Comparison of ENCODE assay signal across 20 cellular contexts in genomic region chr2:20179179-20179754, GRCh38. TPM values are rescaled to one million over a fixed set of nuclear protein-coding genes. Genes with fewer than 3 reads are reported as not detected.
A peak's percentile ranks its signal among the peaks of the same experiment; 100 is the strongest.
DNase-seq lines count a peak whose midpoint lies in the region; FAIRE-seq and TF ChIP-seq lines count a peak whose summit lies in the region.
"Had no signal": no experiment of that assay in that cellular context is flagged by ENCODE, and none has a peak within 500 bp of the region (broad histone marks: within the 10 kb centered on the region; RNA-seq: fewer than 3 reads in every experiment).

No MANE protein-coding gene starts in this region.

- H2BK12ac ChIP-seq in neuronal stem cell (ENCODE audit: low read length): peak overlapping the region; percentile 77

- H3K9me3 ChIP-seq in kidney (ENCODE audit: control insufficient read depth in 1 of 2, low read length in 2 of 2) (no peaks in the 10 kb centered on the region), neuronal stem cell (replicated peaks in 1 of 2; ENCODE audit: control insufficient read depth in 2 of 2, insufficient read depth in 1 of 2, low read depth in 1 of 2, low read length in 2 of 2) (no peaks in the 10 kb centered on the region)
- H3K9me3 ChIP-seq: adrenal gland had no signal

- H2BK120ac ChIP-seq in neuronal stem cell (ENCODE audit: low read depth, low read length): no peak overlapping the region

- H3K4me1 ChIP-seq in kidney (ENCODE audit: control insufficient read depth in 1 of 2, insufficient read depth in 1 of 2, low read depth in 1 of 2, low read length in 2 of 2) (peaks cover 19 to 30% of the 10 kb centered on the region in 2 donors), neuronal stem cell (ENCODE audit: control insufficient read depth in 2 of 2, insufficient read depth in 1 of 2, low read depth in 1 of 2, low read length in 2 of 2) (peaks cover 0 to 4% of the 10 kb centered on the region in 2 donors), urinary bladder (ENCODE audit: insufficient read depth) (no peaks in the 10 kb centered on the region)
- H3K4me1 ChIP-seq: adrenal gland had no signal

- H3K4me2 ChIP-seq in neuronal stem cell (ENCODE audit: insufficient read depth, low read length, poor library complexity, severe bottlenecking): no peak overlapping the region

- no peak overlapping the region for H2BK5ac ChIP-seq in neuronal stem cell (ENCODE audit: low read length)

- FAIRE-seq in kidney (lab: Jason Lieb, UNC): no peak

- no peak overlapping the region for H3K23ac ChIP-seq in neuronal stem cell (ENCODE audit: low read depth, low read length, poor library complexity)

- H3K27me3 ChIP-seq in neuronal stem cell (ENCODE audit: control insufficient read depth in 3 of 3, insufficient read depth in 3 of 3, low read depth in 1 of 3, low read length in 3 of 3): peaks cover 0 to 44% (median 0%) of the 10 kb centered on the region in 3 experiments
- H3K27me3 ChIP-seq: adrenal gland had no signal

- H3K4me3 ChIP-seq in kidney (ENCODE audit: low read length in 2 of 2) (no peak overlapping the region), neuronal stem cell (ENCODE audit: low read length in 2 of 2) (no peak overlapping the region), urinary bladder (ENCODE audit: low read depth, low read length) (no peak overlapping the region)
- H3K4me3 ChIP-seq: adrenal gland, lung had no signal

- H3K36me3 ChIP-seq in kidney (ENCODE audit: control insufficient read depth in 1 of 2, insufficient read depth in 2 of 2, low read length in 2 of 2) (no peaks in the 10 kb centered on the region), neuronal stem cell (replicated peaks in 1 of 2; ENCODE audit: control insufficient read depth in 2 of 2, insufficient read depth in 2 of 2, low read length in 2 of 2) (no peaks in the 10 kb centered on the region), urinary bladder (ENCODE audit: insufficient read depth) (no peaks in the 10 kb centered on the region)
- H3K36me3 ChIP-seq: adrenal gland had no signal

- peak overlapping the region; percentile 40 for H2AK5ac ChIP-seq in neuronal stem cell (ENCODE audit: low read depth, low read length)

- peak overlapping the region; percentile 71 for H3K27ac ChIP-seq in VCaP
- H3K27ac ChIP-seq in kidney (ENCODE audit: low read depth in 2 of 2, low read length in 2 of 2): peak overlapping the region; percentile 92 to 96
- no peak overlapping the region for H3K27ac ChIP-seq in neuronal stem cell (replicated peaks; ENCODE audit: low read length)
- peak overlapping the region; percentile 81 for H3K27ac ChIP-seq in urinary bladder (ENCODE audit: low read depth)
- H3K27ac ChIP-seq: adrenal gland had no signal

- no peak overlapping the region for H2AFZ ChIP-seq in neuronal stem cell (ENCODE audit: low read length)

- no peak overlapping the region for H2BK15ac ChIP-seq in neuronal stem cell (ENCODE audit: low read length)

- no peak for DNase-seq in kidney
- DNase-seq in neuronal stem cell (ENCODE audit: low spot score): no peak
- no peak for DNase-seq in DMS79 (lab: John Stamatoyannopoulos, UW)
- DNase-seq in HPDE6-E6E7 (ENCODE audit: extremely low spot score): no peak
- DNase-seq in stimulated activated naive CD4-positive, alpha-beta T cell treated with Interleukin-2 at 50 U/mL for 16 hours (lab: John Stamatoyannopoulos, UW): no peak
- DNase-seq: activated CD4-positive, CD25-positive, alpha-beta regulatory T cell treated with anti-CD3 and anti-CD28 coated beads, Interleukin-2, amount 50 U/mL, for 72 hours; activated CD8-positive, alpha-beta memory T cell treated with anti-CD3 and anti-CD28 coated beads for 24 hours; activated naive CD4-positive, alpha-beta T cell; activated T-cell treated with anti-CD3 and anti-CD28 coated beads, Interleukin-2, amount 50 U/mL, for 24 hours; AML-193; GF-D8; NCI-H1092 treated with DMSO at 0.1 percent for 48 hours; NCI-H2029; NCI-H226; substantia nigra had no signal

- H3K9ac ChIP-seq in kidney (ENCODE audit: low read length in 2 of 2) (peak overlapping the region in 1 of 2 donors; percentile 0), neuronal stem cell (ENCODE audit: low read depth, low read length, poor library complexity) (no peak overlapping the region)

- H3K4ac ChIP-seq in neuronal stem cell (ENCODE audit: low read length): no peak overlapping the region

- peak overlapping the region; percentile 83 for H4K8ac ChIP-seq in neuronal stem cell (ENCODE audit: low read depth, low read length)

- peak overlapping the region; percentile 83 for H3K18ac ChIP-seq in neuronal stem cell (ENCODE audit: low read length)

- intact Hi-C loops in kidney (cut with DNase I): no loop called here

- H4K91ac ChIP-seq in neuronal stem cell (ENCODE audit: low read depth, low read length, poor library complexity): no peak overlapping the region

- WGBS in neuronal stem cell (ENCODE audit: extremely low coverage in 2 of 2, insufficient read length in 2 of 2, insufficient replicate concordance in 1 of 2), 2 donors: no CpG with 5 or more reads among the region's 8 CpGs
- WGBS in urinary bladder: 91% methylated on average over 8 of the region's 8 CpGs

- TF ChIP-seq CTCF in VCaP (conservative IDR thresholded peaks at IDR 0.05) (no peak), kidney (IDR thresholded peaks at IDR 0.05; ENCODE audit: borderline replicate concordance, extremely low read depth, insufficient read depth) (no peak)

- no peak overlapping the region for H3K14ac ChIP-seq in neuronal stem cell (ENCODE audit: low read length)

- H3K79me1 ChIP-seq in neuronal stem cell (ENCODE audit: low read depth, low read length): no peaks in the 10 kb centered on the region

RNA-seq across cellular contexts. Expression of gene SDC1, which starts 45.7 kb away (rescaled TPM):
- total RNA-seq in kidney (266 TPM), urinary bladder (87.1 TPM)
- polyA plus RNA-seq in kidney (ENCODE audit: insufficient read depth, low read depth, low replicate concordance) (206 TPM), urinary bladder (65.3 TPM)
- 45.3 TPM for polyA plus RNA-seq in neuronal stem cell (2013, experiment 1 of 2)
- 48.1 TPM for polyA plus RNA-seq in neuronal stem cell (2013, experiment 2 of 2)
- polyA plus RNA-seq: CD8-positive, alpha-beta memory T cell had no signal
